ENCODE assay signal across 1 cellular context in the genomic region with DNA sequence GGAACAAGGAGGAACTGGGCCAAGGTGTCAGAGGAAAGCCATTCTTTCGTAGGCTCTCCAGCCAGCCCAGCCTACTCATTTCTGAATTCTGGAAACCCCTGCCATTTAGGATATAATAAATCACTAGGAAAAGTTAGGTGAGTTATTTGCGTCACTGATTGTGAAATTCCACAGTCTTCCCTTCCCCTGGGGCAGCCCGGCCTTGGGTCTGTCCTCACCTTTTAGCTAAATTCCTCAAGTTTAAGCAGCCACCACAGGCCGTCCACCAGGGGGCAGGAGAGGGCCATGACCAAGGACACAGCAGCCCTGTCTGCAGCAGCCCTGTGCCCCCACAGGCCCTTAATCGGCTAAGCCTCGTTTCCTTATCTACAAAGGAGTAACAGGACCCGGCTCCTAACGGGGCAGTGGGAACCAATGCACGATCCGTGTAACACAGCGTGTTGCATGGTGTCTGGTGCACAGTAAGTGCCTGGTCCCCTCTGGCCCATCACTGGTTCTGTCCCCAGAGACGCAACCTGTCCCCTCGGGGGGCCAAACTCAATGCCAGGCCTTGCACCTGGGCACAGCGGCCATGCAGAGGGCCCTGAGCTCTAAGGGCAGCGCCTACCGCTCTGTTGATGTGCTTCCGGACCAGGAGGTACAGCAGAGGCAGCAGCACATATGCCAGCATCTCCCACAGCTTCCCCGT.
TF ChIP-seq lines count a peak whose summit lies in the region.

No MANE protein-coding gene starts in this region.

TF ChIP-seq in HepG2, 621 proteins besides CTCF, POLR2A, EP300 and RAD21 (continued from another document and continues in another):
- TF ChIP-seq, protein P1, sequence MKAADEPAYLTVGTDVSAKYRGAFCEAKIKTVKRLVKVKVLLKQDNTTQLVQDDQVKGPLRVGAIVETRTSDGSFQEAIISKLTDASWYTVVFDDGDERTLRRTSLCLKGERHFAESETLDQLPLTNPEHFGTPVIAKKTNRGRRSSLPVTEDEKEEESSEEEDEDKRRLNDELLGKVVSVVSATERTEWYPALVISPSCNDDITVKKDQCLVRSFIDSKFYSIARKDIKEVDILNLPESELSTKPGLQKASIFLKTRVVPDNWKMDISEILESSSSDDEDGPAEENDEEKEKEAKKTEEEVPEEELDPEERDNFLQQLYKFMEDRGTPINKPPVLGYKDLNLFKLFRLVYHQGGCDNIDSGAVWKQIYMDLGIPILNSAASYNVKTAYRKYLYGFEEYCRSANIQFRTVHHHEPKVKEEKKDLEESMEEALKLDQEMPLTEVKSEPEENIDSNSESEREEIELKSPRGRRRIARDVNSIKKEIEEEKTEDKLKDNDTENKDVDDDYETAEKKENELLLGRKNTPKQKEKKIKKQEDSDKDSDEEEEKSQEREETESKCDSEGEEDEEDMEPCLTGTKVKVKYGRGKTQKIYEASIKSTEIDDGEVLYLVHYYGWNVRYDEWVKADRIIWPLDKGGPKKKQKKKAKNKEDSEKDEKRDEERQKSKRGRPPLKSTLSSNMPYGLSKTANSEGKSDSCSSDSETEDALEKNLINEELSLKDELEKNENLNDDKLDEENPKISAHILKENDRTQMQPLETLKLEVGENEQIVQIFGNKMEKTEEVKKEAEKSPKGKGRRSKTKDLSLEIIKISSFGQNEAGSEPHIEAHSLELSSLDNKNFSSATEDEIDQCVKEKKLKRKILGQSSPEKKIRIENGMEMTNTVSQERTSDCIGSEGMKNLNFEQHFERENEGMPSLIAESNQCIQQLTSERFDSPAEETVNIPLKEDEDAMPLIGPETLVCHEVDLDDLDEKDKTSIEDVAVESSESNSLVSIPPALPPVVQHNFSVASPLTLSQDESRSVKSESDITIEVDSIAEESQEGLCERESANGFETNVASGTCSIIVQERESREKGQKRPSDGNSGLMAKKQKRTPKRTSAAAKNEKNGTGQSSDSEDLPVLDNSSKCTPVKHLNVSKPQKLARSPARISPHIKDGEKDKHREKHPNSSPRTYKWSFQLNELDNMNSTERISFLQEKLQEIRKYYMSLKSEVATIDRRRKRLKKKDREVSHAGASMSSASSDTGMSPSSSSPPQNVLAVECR (CRISPR knock-in tag; IDR thresholded peaks at IDR 0.05; ENCODE audit: borderline replicate concordance): peak; percentile 54; the same call in 1 of the 2 replicates
- peak; percentile 52; the same call in 1 of the 2 replicates for TF ChIP-seq PITX1 (CRISPR knock-in tag; IDR thresholded peaks at IDR 0.05)
- peak; percentile 61; the same call in 1 of the 2 replicates for TF ChIP-seq ZNF605 (CRISPR knock-in tag; IDR thresholded peaks at IDR 0.05)
- no peak for TF ChIP-seq CREM (IDR thresholded peaks at IDR 0.05)
- no peak for TF ChIP-seq CREM (CRISPR knock-in tag; IDR thresholded peaks at IDR 0.05)
- no peak for TF ChIP-seq ZNF496 (CRISPR knock-in tag; IDR thresholded peaks at IDR 0.05; ENCODE audit: insufficient replicate concordance)
- TF ChIP-seq REPIN1 (CRISPR knock-in tag; IDR thresholded peaks at IDR 0.05; ENCODE audit: borderline replicate concordance, low read depth): 0 out of 2 replicates have a peak, but pooled peaks have one; percentile 18
- TF ChIP-seq PLRG1 (conservative IDR thresholded peaks at IDR 0.05): no peak
- 0 out of 2 replicates have a peak, but pooled peaks have one; percentile 58 for TF ChIP-seq SRY (CRISPR knock-in tag; IDR thresholded peaks at IDR 0.05)
- TF ChIP-seq ZNF207 (IDR thresholded peaks at IDR 0.05; ENCODE audit: borderline replicate concordance): no peak
- peak; percentile 53; the same call in 1 of the 2 replicates for TF ChIP-seq MEF2D (CRISPR knock-in tag; IDR thresholded peaks at IDR 0.05)
- TF ChIP-seq, protein P2, sequence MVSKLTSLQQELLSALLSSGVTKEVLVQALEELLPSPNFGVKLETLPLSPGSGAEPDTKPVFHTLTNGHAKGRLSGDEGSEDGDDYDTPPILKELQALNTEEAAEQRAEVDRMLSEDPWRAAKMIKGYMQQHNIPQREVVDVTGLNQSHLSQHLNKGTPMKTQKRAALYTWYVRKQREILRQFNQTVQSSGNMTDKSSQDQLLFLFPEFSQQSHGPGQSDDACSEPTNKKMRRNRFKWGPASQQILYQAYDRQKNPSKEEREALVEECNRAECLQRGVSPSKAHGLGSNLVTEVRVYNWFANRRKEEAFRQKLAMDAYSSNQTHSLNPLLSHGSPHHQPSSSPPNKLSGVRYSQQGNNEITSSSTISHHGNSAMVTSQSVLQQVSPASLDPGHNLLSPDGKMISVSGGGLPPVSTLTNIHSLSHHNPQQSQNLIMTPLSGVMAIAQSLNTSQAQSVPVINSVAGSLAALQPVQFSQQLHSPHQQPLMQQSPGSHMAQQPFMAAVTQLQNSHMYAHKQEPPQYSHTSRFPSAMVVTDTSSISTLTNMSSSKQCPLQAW (CRISPR knock-in tag; IDR thresholded peaks at IDR 0.05): peak; percentile 85; the same call in 1 of the 2 replicates
- TF ChIP-seq ZNF709 (CRISPR knock-in tag; IDR thresholded peaks at IDR 0.05): no peak
- TF ChIP-seq SP5 (CRISPR knock-in tag; IDR thresholded peaks at IDR 0.05; ENCODE audit: borderline replicate concordance, low read depth): no peak
- no peak for TF ChIP-seq ZNF780A (CRISPR knock-in tag; IDR thresholded peaks at IDR 0.05)
- TF ChIP-seq, protein P3, sequence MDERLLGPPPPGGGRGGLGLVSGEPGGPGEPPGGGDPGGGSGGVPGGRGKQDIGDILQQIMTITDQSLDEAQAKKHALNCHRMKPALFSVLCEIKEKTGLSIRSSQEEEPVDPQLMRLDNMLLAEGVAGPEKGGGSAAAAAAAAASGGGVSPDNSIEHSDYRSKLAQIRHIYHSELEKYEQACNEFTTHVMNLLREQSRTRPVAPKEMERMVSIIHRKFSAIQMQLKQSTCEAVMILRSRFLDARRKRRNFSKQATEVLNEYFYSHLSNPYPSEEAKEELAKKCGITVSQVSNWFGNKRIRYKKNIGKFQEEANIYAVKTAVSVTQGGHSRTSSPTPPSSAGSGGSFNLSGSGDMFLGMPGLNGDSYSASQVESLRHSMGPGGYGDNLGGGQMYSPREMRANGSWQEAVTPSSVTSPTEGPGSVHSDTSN (CRISPR knock-in tag; IDR thresholded peaks at IDR 0.05): no peak
- 0 out of 2 replicates have a peak, but pooled peaks have one; percentile 59 for TF ChIP-seq KDM3A (CRISPR knock-in tag; IDR thresholded peaks at IDR 0.05; ENCODE audit: low read depth)
- TF ChIP-seq, protein P4, sequence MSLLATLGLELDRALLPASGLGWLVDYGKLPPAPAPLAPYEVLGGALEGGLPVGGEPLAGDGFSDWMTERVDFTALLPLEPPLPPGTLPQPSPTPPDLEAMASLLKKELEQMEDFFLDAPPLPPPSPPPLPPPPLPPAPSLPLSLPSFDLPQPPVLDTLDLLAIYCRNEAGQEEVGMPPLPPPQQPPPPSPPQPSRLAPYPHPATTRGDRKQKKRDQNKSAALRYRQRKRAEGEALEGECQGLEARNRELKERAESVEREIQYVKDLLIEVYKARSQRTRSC (CRISPR knock-in tag; IDR thresholded peaks at IDR 0.05; ENCODE audit: low read depth): no peak
- TF ChIP-seq, protein P5, sequence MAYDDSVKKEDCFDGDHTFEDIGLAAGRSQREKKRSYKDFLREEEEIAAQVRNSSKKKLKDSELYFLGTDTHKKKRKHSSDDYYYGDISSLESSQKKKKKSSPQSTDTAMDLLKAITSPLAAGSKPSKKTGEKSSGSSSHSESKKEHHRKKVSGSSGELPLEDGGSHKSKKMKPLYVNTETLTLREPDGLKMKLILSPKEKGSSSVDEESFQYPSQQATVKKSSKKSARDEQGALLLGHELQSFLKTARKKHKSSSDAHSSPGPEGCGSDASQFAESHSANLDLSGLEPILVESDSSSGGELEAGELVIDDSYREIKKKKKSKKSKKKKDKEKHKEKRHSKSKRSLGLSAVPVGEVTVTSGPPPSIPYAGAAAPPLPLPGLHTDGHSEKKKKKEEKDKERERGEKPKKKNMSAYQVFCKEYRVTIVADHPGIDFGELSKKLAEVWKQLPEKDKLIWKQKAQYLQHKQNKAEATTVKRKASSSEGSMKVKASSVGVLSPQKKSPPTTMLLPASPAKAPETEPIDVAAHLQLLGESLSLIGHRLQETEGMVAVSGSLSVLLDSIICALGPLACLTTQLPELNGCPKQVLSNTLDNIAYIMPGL (CRISPR knock-in tag; IDR thresholded peaks at IDR 0.05; ENCODE audit: borderline replicate concordance in 1 of 2, low read depth in 1 of 2): peak in 1 of 2 experiments; percentile 72; a peak in 1 of 4 replicates
- TF ChIP-seq, protein P6, sequence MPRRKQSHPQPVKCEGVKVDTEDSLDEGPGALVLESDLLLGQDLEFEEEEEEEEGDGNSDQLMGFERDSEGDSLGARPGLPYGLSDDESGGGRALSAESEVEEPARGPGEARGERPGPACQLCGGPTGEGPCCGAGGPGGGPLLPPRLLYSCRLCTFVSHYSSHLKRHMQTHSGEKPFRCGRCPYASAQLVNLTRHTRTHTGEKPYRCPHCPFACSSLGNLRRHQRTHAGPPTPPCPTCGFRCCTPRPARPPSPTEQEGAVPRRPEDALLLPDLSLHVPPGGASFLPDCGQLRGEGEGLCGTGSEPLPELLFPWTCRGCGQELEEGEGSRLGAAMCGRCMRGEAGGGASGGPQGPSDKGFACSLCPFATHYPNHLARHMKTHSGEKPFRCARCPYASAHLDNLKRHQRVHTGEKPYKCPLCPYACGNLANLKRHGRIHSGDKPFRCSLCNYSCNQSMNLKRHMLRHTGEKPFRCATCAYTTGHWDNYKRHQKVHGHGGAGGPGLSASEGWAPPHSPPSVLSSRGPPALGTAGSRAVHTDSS (CRISPR knock-in tag; conservative IDR thresholded peaks at IDR 0.05): no peak
- peak; percentile 43 for TF ChIP-seq BHLHE40 (IDR thresholded peaks at IDR 0.05; ENCODE audit: low read length)
- TF ChIP-seq SUZ12 (IDR thresholded peaks at IDR 0.05; ENCODE audit: low read depth, low read length): no peak
- no peak for TF ChIP-seq ARNTL (CRISPR knock-in tag; IDR thresholded peaks at IDR 0.05)
- TF ChIP-seq SAP130 (CRISPR knock-in tag; IDR thresholded peaks at IDR 0.05; ENCODE audit: low read depth): peak; percentile 50; the same call in 1 of the 2 replicates
- TF ChIP-seq THYN1 (CRISPR knock-in tag; IDR thresholded peaks at IDR 0.05; ENCODE audit: borderline replicate concordance, low read depth): no peak
- TF ChIP-seq ZNF550 (CRISPR knock-in tag; IDR thresholded peaks at IDR 0.05; ENCODE audit: borderline replicate concordance): no peak
- TF ChIP-seq MBNL3 (CRISPR knock-in tag; conservative IDR thresholded peaks at IDR 0.05): no peak
- no peak for TF ChIP-seq RBAK (CRISPR knock-in tag; IDR thresholded peaks at IDR 0.05)
- no peak for TF ChIP-seq SOX6 (IDR thresholded peaks at IDR 0.05)
- TF ChIP-seq SOX6 (CRISPR knock-in tag; IDR thresholded peaks at IDR 0.05): peak; percentile 30; the same call in 1 of the 2 replicates
- TF ChIP-seq TOPORS (CRISPR knock-in tag; IDR thresholded peaks at IDR 0.05): no peak
- TF ChIP-seq, protein P7, sequence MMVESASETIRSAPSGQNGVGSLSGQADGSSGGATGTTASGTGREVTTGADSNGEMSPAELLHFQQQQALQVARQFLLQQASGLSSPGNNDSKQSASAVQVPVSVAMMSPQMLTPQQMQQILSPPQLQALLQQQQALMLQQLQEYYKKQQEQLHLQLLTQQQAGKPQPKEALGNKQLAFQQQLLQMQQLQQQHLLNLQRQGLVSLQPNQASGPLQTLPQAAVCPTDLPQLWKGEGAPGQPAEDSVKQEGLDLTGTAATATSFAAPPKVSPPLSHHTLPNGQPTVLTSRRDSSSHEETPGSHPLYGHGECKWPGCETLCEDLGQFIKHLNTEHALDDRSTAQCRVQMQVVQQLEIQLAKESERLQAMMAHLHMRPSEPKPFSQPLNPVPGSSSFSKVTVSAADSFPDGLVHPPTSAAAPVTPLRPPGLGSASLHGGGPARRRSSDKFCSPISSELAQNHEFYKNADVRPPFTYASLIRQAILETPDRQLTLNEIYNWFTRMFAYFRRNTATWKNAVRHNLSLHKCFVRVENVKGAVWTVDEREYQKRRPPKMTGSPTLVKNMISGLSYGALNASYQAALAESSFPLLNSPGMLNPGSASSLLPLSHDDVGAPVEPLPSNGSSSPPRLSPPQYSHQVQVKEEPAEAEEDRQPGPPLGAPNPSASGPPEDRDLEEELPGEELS (CRISPR knock-in tag; IDR thresholded peaks at IDR 0.05): peak; percentile 39; the same call in 1 of the 2 replicates
- TF ChIP-seq, protein P8, sequence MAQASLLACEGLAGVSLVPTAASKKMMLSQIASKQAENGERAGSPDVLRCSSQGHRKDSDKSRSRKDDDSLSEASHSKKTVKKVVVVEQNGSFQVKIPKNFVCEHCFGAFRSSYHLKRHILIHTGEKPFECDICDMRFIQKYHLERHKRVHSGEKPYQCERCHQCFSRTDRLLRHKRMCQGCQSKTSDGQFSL (CRISPR knock-in tag; IDR thresholded peaks at IDR 0.05): no peak
- peak; percentile 44; the same call in 1 of the 2 replicates for TF ChIP-seq RXRA (CRISPR knock-in tag; IDR thresholded peaks at IDR 0.05)
- TF ChIP-seq RFXANK (CRISPR knock-in tag; IDR thresholded peaks at IDR 0.05): no peak
- no peak for TF ChIP-seq ZNF432 (CRISPR knock-in tag; IDR thresholded peaks at IDR 0.05; ENCODE audit: borderline replicate concordance)
- TF ChIP-seq MAZ (IDR thresholded peaks at IDR 0.05; ENCODE audit: borderline replicate concordance, low read depth, low read length): no peak; the same call in 1 of the 2 replicates
- TF ChIP-seq MAZ (CRISPR knock-in tag; IDR thresholded peaks at IDR 0.05; ENCODE audit: low read depth): no peak
- TF ChIP-seq EHMT2 (IDR thresholded peaks at IDR 0.05; ENCODE audit: borderline replicate concordance, low read depth, low read length): no peak
- TF ChIP-seq MYNN (CRISPR knock-in tag; IDR thresholded peaks at IDR 0.05; ENCODE audit: low read depth): no peak
- TF ChIP-seq ETV5 (CRISPR knock-in tag; IDR thresholded peaks at IDR 0.05; ENCODE audit: borderline replicate concordance): no peak; the same call in 1 of the 2 replicates
- TF ChIP-seq ZNF552 (CRISPR knock-in tag; IDR thresholded peaks at IDR 0.05; ENCODE audit: borderline replicate concordance): no peak
- TF ChIP-seq ZNF256 (CRISPR knock-in tag; conservative IDR thresholded peaks at IDR 0.05): no peak
- TF ChIP-seq SALL1 (CRISPR knock-in tag; IDR thresholded peaks at IDR 0.05): peak; percentile 43; the same call in 1 of the 2 replicates
- 0 out of 2 replicates have a peak, but pooled peaks have one; percentile 62 for TF ChIP-seq ZNF572 (CRISPR knock-in tag; IDR thresholded peaks at IDR 0.05)
- TF ChIP-seq ZIK1 (CRISPR knock-in tag; IDR thresholded peaks at IDR 0.05; ENCODE audit: borderline replicate concordance, low read depth): no peak
- peak; percentile 24; the same call in 1 of the 2 replicates for TF ChIP-seq MIER3 (CRISPR knock-in tag; IDR thresholded peaks at IDR 0.05; ENCODE audit: borderline replicate concordance)
- TF ChIP-seq ZFX (CRISPR knock-in tag; IDR thresholded peaks at IDR 0.05; ENCODE audit: low read depth): peak; percentile 58
- TF ChIP-seq ATF7 (IDR thresholded peaks at IDR 0.05): no peak
- peak; percentile 50; the same call in 1 of the 2 replicates for TF ChIP-seq ATF7 (CRISPR knock-in tag; IDR thresholded peaks at IDR 0.05)
- TF ChIP-seq ZNF431 (CRISPR knock-in tag; IDR thresholded peaks at IDR 0.05; ENCODE audit: borderline replicate concordance, low read depth): no peak
- no peak for TF ChIP-seq HNRNPK (IDR thresholded peaks at IDR 0.05; ENCODE audit: low read depth, low read length, poor library complexity, severe bottlenecking)
- TF ChIP-seq, protein P9, sequence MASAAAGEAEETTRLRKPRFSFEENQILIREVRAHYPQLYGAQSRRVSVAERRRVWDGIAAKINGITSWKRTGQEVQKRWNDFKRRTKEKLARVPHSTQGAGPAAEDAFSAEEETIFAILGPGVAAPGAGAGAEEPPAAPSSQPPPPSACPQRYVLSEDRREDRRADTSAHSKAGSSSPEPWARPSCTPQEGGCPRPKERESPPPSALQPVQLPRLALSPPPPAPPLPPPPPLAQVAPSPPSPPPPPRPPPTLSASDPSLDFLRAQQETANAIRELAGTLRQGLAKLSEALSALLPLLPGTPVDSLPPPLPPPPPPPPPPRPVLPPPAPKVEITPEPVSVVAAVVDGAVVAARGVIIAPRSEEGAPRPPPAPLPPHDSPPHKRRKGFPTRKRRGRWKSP (CRISPR knock-in tag; IDR thresholded peaks at IDR 0.05): 0 out of 2 replicates have a peak, but pooled peaks have one; percentile 43
